Comparison of ENCODE assay signal across 8 cellular contexts in the genomic region with DNA sequence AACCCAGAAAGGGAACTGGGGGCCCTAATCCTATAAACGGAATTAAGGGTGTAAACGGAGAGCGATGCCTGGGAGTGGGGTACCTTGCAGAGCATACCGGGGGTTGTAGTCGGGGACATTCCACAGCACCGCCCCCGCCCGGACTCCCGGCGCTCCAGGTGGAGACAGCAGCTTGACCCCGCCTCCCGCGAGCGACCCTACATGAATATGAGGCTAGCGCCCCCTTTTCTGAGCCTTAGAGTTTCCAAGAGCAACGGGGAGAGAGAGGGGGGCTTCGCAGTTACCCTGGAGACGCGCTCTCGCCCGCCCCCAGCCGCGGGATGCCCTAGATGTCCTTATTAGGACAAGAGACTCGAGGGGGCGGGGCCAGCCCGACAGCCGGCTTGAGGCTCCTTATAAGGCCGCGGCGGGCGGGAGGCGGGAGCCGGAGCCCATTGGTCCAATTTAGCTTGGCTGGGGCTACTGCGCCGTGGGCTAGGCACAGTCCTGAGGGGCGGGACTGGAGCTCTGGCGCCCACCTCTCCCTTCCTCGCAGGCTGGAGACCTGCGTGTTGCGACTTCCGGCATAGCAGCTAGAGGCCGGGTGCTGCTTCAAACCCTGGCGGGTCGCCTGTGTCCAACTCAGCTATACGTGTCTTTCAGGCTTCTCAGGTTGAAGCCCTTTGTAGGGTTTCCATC. TPM values are rescaled to one million over a fixed set of nuclear protein-coding genes. Genes with fewer than 3 reads are reported as not detected.
DNase-seq lines count a peak whose midpoint lies in the region; ATAC-seq and TF ChIP-seq lines count a peak whose summit lies in the region.

No MANE protein-coding gene starts in this region.

- peak overlapping the region; percentile 85 to 100 (median 99) for H3K4me3 ChIP-seq in breast epithelium
- peak overlapping the region; percentile 96 for H3K4me3 ChIP-seq in iPS-18c (ENCODE audit: insufficient read depth, low read depth, low read length)
- peak overlapping the region; percentile 84 to 99 (median 84) for H3K4me3 ChIP-seq in skeletal muscle tissue (ENCODE audit: low read length in 3 of 3)

- intact Hi-C loops in breast epithelium (cut with DNase I; ENCODE audit: low total_unique reads): no loop called here

- H3K36me3 ChIP-seq in breast epithelium (peaks cover 5% of the 10 kb centered on the region), skeletal muscle tissue (ENCODE audit: control insufficient read depth in 3 of 3, insufficient read depth in 3 of 3, low read length in 3 of 3) (peaks cover 45 to 46% (median 45%) of the 10 kb centered on the region in 3 donors)

- peaks cover 7 to 16% of the 10 kb centered on the region in 2 donors for H3K4me1 ChIP-seq in breast epithelium
- H3K4me1 ChIP-seq in skeletal muscle tissue (ENCODE audit: control insufficient read depth in 3 of 3, insufficient read depth in 3 of 3, low read length in 3 of 3): peaks cover 46 to 61% (median 50%) of the 10 kb centered on the region in 3 donors

- H3K9me3 ChIP-seq in breast epithelium (no peaks in the 10 kb centered on the region), iPS-18c (ENCODE audit: control insufficient read depth, insufficient read depth, low read length) (no peaks in the 10 kb centered on the region), skeletal muscle tissue (ENCODE audit: control insufficient read depth in 3 of 3, low read length in 3 of 3) (no peaks in the 10 kb centered on the region)

- TF ChIP-seq CTCF in VCaP (conservative IDR thresholded peaks at IDR 0.05): no peak
- TF ChIP-seq CTCF in breast epithelium (IDR thresholded peaks at IDR 0.05): no peak

- in situ Hi-C loops in ACHN (cut with HindIII; ENCODE audit: low pct_ligation_motif_present, low pct_unique_long_range_greater_than_20kb, low sequenced_read_pairs): no loop called here

- DNase-seq in ACHN (peak; percentile 97), NCI-H2196 (lab: John Stamatoyannopoulos, UW; ENCODE audit: unreplicated experiment) (peak; percentile 100), breast epithelium (ENCODE audit: low spot score in 2 of 2) (peak; percentile 97 to 100)

- ATAC-seq in GM18873 (IDR thresholded peaks at IDR 0.05; ENCODE audit: low FRiP score, unreplicated experiment) (peak; percentile 47), HG03135 (IDR thresholded peaks at IDR 0.05; ENCODE audit: unreplicated experiment) (peak; percentile 52)

- H3K27me3 ChIP-seq in breast epithelium (no peaks in the 10 kb centered on the region), skeletal muscle tissue (ENCODE audit: control insufficient read depth in 3 of 3, insufficient read depth in 3 of 3, low read length in 3 of 3) (no peaks in the 10 kb centered on the region)

- peak overlapping the region; percentile 88 to 99 (median 97) for H3K9ac ChIP-seq in skeletal muscle tissue (ENCODE audit: low read depth in 1 of 3, low read length in 3 of 3)

- H3K27ac ChIP-seq in VCaP (peak overlapping the region; percentile 100), breast epithelium (peak overlapping the region; percentile 97 to 99), skeletal muscle tissue (ENCODE audit: low read depth, low read length) (peak overlapping the region; percentile 95)

- TF ChIP-seq POLR2A in breast epithelium (IDR thresholded peaks at IDR 0.05): peak; percentile 92

RNA-seq across cellular contexts. Expression of gene MUS81, which starts 1.0 kb away (rescaled TPM):
- total RNA-seq in breast epithelium (10 to 100 TPM; 29.8 to 44.6 (median 42.9) TPM), skeletal muscle tissue (34.4 TPM)

RNA-seq across cellular contexts. Expression of gene CFL1, which starts 1.3 kb away (rescaled TPM):
- total RNA-seq in breast epithelium (100 to 1,000 TPM; 407 to 564 (median 453) TPM), skeletal muscle tissue (275 TPM)

RNA-seq across cellular contexts. Expression of gene EFEMP2, which starts 13.3 kb away (rescaled TPM):
- total RNA-seq in breast epithelium (10 to 100 TPM; 34.5 to 75.0 (median 57.0) TPM), skeletal muscle tissue (35.0 TPM)

RNA-seq across cellular contexts. Expression of gene CTSW, which starts 20.4 kb away (rescaled TPM):
- total RNA-seq in breast epithelium (1 to 10 TPM; 1.6 to 4.0 (median 1.9) TPM), skeletal muscle tissue (1.0 TPM)

RNA-seq across cellular contexts. Expression of gene SNX32, which starts 25.5 kb away (rescaled TPM):
- total RNA-seq in breast epithelium: 1 to 10 TPM in 1 of 3 donors, under 1 TPM in 2; 0.15 to 2.3 (median 0.48) TPM
- total RNA-seq in skeletal muscle tissue: under 0.01 TPM

Comparison
In these comparisons a context has a peak if more than half of its experiments do, and no peak if none do; other contexts are left out.
1. Peak in every context shown above with its lines: DNase-seq, ATAC-seq, H3K4me3 ChIP-seq and H3K27ac ChIP-seq.